In genomic region chr2:65370387-65371093, GRCh38 we compare ENCODE assay signal across 9 cellular contexts.
DNase-seq lines count a peak whose midpoint lies in the region; ATAC-seq lines count a peak whose summit lies in the region.
"Had no signal": no experiment of that assay in that cellular context is flagged by ENCODE, and none has a peak within 500 bp of the region (broad histone marks: within the 10 kb centered on the region; RNA-seq: fewer than 3 reads in every experiment).

No MANE protein-coding gene starts in this region.

- H3K36me3 ChIP-seq in neuronal stem cell (replicated peaks in 1 of 2; ENCODE audit: control insufficient read depth in 2 of 2, insufficient read depth in 2 of 2, low read length in 2 of 2), result peaks cover 0 to 5% of the 10 kb centered on the region in 2 donors

- peak; percentile 53 for DNase-seq in SK-MEL-5 (ENCODE audit: low read depth, low spot score)
- DNase-seq in neuronal stem cell (ENCODE audit: low spot score), result no peak
- no peak for DNase-seq in HuH-7.5 (ENCODE audit: low spot score)
- DNase-seq in activated T-helper 2 cell treated with anti-CD3 and anti-CD28 coated beads, Interferon-gamma antibody, Interleukin-2, Interleukin-4, amounts not matched to agents 10 μg/mL and 5 μg/mL and 100 μg/mL, durations not matched to agents 14 hours and 24 hours and 36 hours (ENCODE audit: low spot score), result no peak
- no peak for DNase-seq in stimulated activated CD4-positive, alpha-beta T cell treated with anti-CD3 and anti-CD28 coated beads, Interleukin-12 subunit alpha, Interleukin-12 subunit beta, amount 100 ng/mL, for 4 hours
- DNase-seq in SIG-M5 (lab: John Stamatoyannopoulos, UW), result no peak

- no peak overlapping the region for H3K4ac ChIP-seq in neuronal stem cell (ENCODE audit: low read length)

- no peak overlapping the region for H3K18ac ChIP-seq in neuronal stem cell (ENCODE audit: low read length)

- peaks cover 21% of the 10 kb centered on the region for H3K27me3 Mint-ChIP-seq in activated T-helper 2 cell treated with anti-CD3 and anti-CD28 coated beads, Interferon-gamma antibody, Interleukin-2, Interleukin-4, amounts not matched to agents 10 μg/mL and 5 μg/mL and 100 μg/mL, durations not matched to agents 14 hours and 24 hours and 36 hours (ENCODE audit: low read depth)

- no peak overlapping the region for H3K9ac ChIP-seq in neuronal stem cell (ENCODE audit: low read depth, low read length, poor library complexity)

- no peak overlapping the region for H3K23ac ChIP-seq in neuronal stem cell (ENCODE audit: low read depth, low read length, poor library complexity)

- H3K4me3 ChIP-seq in neuronal stem cell (ENCODE audit: low read length in 2 of 2), result no peak overlapping the region

- no peak overlapping the region for H2BK120ac ChIP-seq in neuronal stem cell (ENCODE audit: low read depth, low read length)

- H2BK5ac ChIP-seq in neuronal stem cell (ENCODE audit: low read length), result no peak overlapping the region

- no CpG with 5 or more reads among the region's 7 CpGs for WGBS in neuronal stem cell (ENCODE audit: extremely low coverage in 2 of 2, insufficient read length in 2 of 2, insufficient replicate concordance in 1 of 2), 2 donors

- no peaks in the 10 kb centered on the region for H3K9me3 Mint-ChIP-seq in activated T-helper 2 cell treated with anti-CD3 and anti-CD28 coated beads, Interferon-gamma antibody, Interleukin-2, Interleukin-4, amounts not matched to agents 10 μg/mL and 5 μg/mL and 100 μg/mL, durations not matched to agents 14 hours and 24 hours and 36 hours

- H3K36me3 Mint-ChIP-seq in activated T-helper 2 cell treated with anti-CD3 and anti-CD28 coated beads, Interferon-gamma antibody, Interleukin-2, Interleukin-4, amounts not matched to agents 10 μg/mL and 5 μg/mL and 100 μg/mL, durations not matched to agents 14 hours and 24 hours and 36 hours (ENCODE audit: low read depth), result no peaks in the 10 kb centered on the region

- no peak overlapping the region for H2BK12ac ChIP-seq in neuronal stem cell (ENCODE audit: low read length)

- no peak overlapping the region for H3K4me3 Mint-ChIP-seq in activated T-helper 2 cell treated with anti-CD3 and anti-CD28 coated beads, Interferon-gamma antibody, Interleukin-2, Interleukin-4, amounts not matched to agents 10 μg/mL and 5 μg/mL and 100 μg/mL, durations not matched to agents 14 hours and 24 hours and 36 hours (ENCODE audit: low read depth)

- H3K27me3 ChIP-seq in neuronal stem cell (ENCODE audit: control insufficient read depth in 3 of 3, insufficient read depth in 3 of 3, low read depth in 1 of 3, low read length in 3 of 3), result no peaks in the 10 kb centered on the region

- H2AFZ ChIP-seq in neuronal stem cell (ENCODE audit: low read length), result no peak overlapping the region

- H3K27ac ChIP-seq in neuronal stem cell (replicated peaks; ENCODE audit: low read length), result peak overlapping the region; percentile 15
- H3K27ac ChIP-seq: VCaP had no signal

- H4K8ac ChIP-seq in neuronal stem cell (ENCODE audit: low read depth, low read length), result no peak overlapping the region

- H3K4me1 ChIP-seq in neuronal stem cell (ENCODE audit: control insufficient read depth in 2 of 2, insufficient read depth in 1 of 2, low read depth in 1 of 2, low read length in 2 of 2), result peaks cover 20 to 45% of the 10 kb centered on the region in 2 donors

- intact Hi-C loops in activated T-helper 2 cell treated with anti-CD3 and anti-CD28 coated beads, Interferon-gamma antibody, Interleukin-2, Interleukin-4, amounts not matched to agents 10 μg/mL and 5 μg/mL and 100 μg/mL, durations not matched to agents 14 hours and 24 hours and 36 hours (cut with micrococcal nuclease), result no loop called here

- H4K91ac ChIP-seq in neuronal stem cell (ENCODE audit: low read depth, low read length, poor library complexity), result no peak overlapping the region

- H2AK5ac ChIP-seq in neuronal stem cell (ENCODE audit: low read depth, low read length), result no peak overlapping the region

- no peak overlapping the region for H3K4me2 ChIP-seq in neuronal stem cell (ENCODE audit: insufficient read depth, low read length, poor library complexity, severe bottlenecking)

- H2BK15ac ChIP-seq in neuronal stem cell (ENCODE audit: low read length), result no peak overlapping the region

- no peaks in the 10 kb centered on the region for H3K79me1 ChIP-seq in neuronal stem cell (ENCODE audit: low read depth, low read length)

- ATAC-seq in GM18868 (IDR thresholded peaks at IDR 0.05; ENCODE audit: unreplicated experiment) (peak; percentile 52), HG03095 (IDR thresholded peaks at IDR 0.05; ENCODE audit: unreplicated experiment) (peak; percentile 59)

- peaks cover 26% of the 10 kb centered on the region for H3K4me1 Mint-ChIP-seq in activated T-helper 2 cell treated with anti-CD3 and anti-CD28 coated beads, Interferon-gamma antibody, Interleukin-2, Interleukin-4, amounts not matched to agents 10 μg/mL and 5 μg/mL and 100 μg/mL, durations not matched to agents 14 hours and 24 hours and 36 hours (ENCODE audit: low read depth)

- no peak overlapping the region for H3K27ac Mint-ChIP-seq in activated T-helper 2 cell treated with anti-CD3 and anti-CD28 coated beads, Interferon-gamma antibody, Interleukin-2, Interleukin-4, amounts not matched to agents 10 μg/mL and 5 μg/mL and 100 μg/mL, durations not matched to agents 14 hours and 24 hours and 36 hours

- in situ Hi-C loops in SK-MEL-5 (cut with HindIII; ENCODE audit: low pct_unique_long_range_greater_than_20kb, low sequenced_read_pairs), result no loop called here

- no peaks in the 10 kb centered on the region for H3K9me3 ChIP-seq in neuronal stem cell (replicated peaks in 1 of 2; ENCODE audit: control insufficient read depth in 2 of 2, insufficient read depth in 1 of 2, low read depth in 1 of 2, low read length in 2 of 2)

- no peak overlapping the region for H3K14ac ChIP-seq in neuronal stem cell (ENCODE audit: low read length)
